31 cellular contexts compared by ENCODE assay signal in genomic region chr2:159402790-159403189, GRCh38.
"Had no signal": no experiment of that assay in that cellular context is flagged by ENCODE, and none has a peak within 500 bp of the region (broad histone marks: within the 10 kb centered on the region; RNA-seq: fewer than 3 reads in every experiment).

No MANE protein-coding gene starts in this region.

- H3K4me1 ChIP-seq: parathyroid adenoma, psoas muscle, spleen, suprapubic skin, testis, tibial artery, upper lobe of right lung, uterus had no signal

- H3K4me3 ChIP-seq: neural progenitor cell, ovary, psoas muscle, skin epidermis, smooth muscle cell, spleen, suprapubic skin, testis, tibial artery, transverse colon, upper lobe of right lung, uterus had no signal

- H2AFZ ChIP-seq: neural progenitor cell, parathyroid adenoma had no signal

- DNase-seq: natural killer cell; occipital lobe; ovary; posterior cingulate gyrus; psoas muscle; right cardiac atrium; spleen; stimulated activated CD4-positive, alpha-beta T cell treated with anti-CD3 and anti-CD28 coated beads, Interleukin-12 subunit alpha, Interleukin-12 subunit beta, amount 100 ng/mL, for 4 hours; stimulated activated CD4-positive, alpha-beta T cell treated with anti-CD3 and anti-CD28 coated beads, Interleukin-1b, Interleukin-23, amount 100 ng/mL, for 48 hours; stimulated activated CD4-positive, alpha-beta T cell treated with anti-CD3 and anti-CD28 coated beads, Interleukin-4, amount 100 ng/mL, for 1 hour; stimulated activated CD4-positive, alpha-beta T cell treated with anti-CD3 and anti-CD28 coated beads, Interleukin-4, amount 100 ng/mL, for 4 hours; stimulated activated CD8-positive, alpha-beta memory T cell treated with anti-CD3 and anti-CD28 coated beads, Interleukin-4, amount 100 ng/mL, for 48 hours; stimulated activated naive CD4-positive, alpha-beta T cell; stimulated activated naive CD8-positive, alpha-beta T cell treated with anti-CD3 and anti-CD28 coated beads, Interleukin-15, amount 100 ng/mL, for 72 hours; stimulated activated naive CD8-positive, alpha-beta T cell treated with anti-CD3 and anti-CD28 coated beads, Interleukin-15, Interleukin-2, amounts not matched to agents 100 U/mL and 50 U/mL, for 24 hours; substantia nigra; testis; tibial artery; transverse colon; upper lobe of right lung; uterus had no signal

- H3K27me3 ChIP-seq: neural progenitor cell, ovary, spleen, suprapubic skin, testis, tibial artery, transverse colon, upper lobe of right lung, uterus had no signal

- H3K4me2 ChIP-seq: neural progenitor cell, smooth muscle cell had no signal

- H3K36me3 ChIP-seq: ovary, uterus had no signal

- H3K9me3 ChIP-seq: ovary, psoas muscle, spleen, suprapubic skin, testis, tibial artery, transverse colon, upper lobe of right lung, uterus had no signal

- H3K27ac Mint-ChIP-seq: natural killer cell; nephron; neural progenitor cell; progenitor cell of endocrine pancreas; stimulated activated memory B cell treated with anti-CD40 and anti-IgM and Interleukin-4, amounts not matched to agents 10 μg/mL and 1 μg/mL and 100 μg/mL, for 72 hours; type B pancreatic cell had no signal

- H3K9me3 Mint-ChIP-seq: natural killer cell; nephron; neural progenitor cell; stimulated activated memory B cell treated with anti-CD40 and anti-IgM and Interleukin-4, amounts not matched to agents 10 μg/mL and 1 μg/mL and 100 μg/mL, for 72 hours; stimulated activated naive CD8-positive, alpha-beta T cell treated with anti-CD3 and anti-CD28 coated beads, Interleukin-15, amount 100 ng/mL, for 72 hours; type B pancreatic cell had no signal

- H3K27ac ChIP-seq: neural progenitor cell, ovary, parathyroid adenoma, psoas muscle, skin epidermis, spleen, suprapubic skin, testis, tibial artery, transverse colon, upper lobe of right lung, uterus had no signal

- H3K4me1 Mint-ChIP-seq: natural killer cell; neural progenitor cell; stimulated activated memory B cell treated with anti-CD40 and anti-IgM and Interleukin-4, amounts not matched to agents 10 μg/mL and 1 μg/mL and 100 μg/mL, for 72 hours; stimulated activated naive CD8-positive, alpha-beta T cell treated with anti-CD3 and anti-CD28 coated beads, Interleukin-15, amount 100 ng/mL, for 72 hours had no signal

- ATAC-seq: natural killer cell; psoas muscle; right cardiac atrium; sciatic nerve; stimulated activated memory B cell treated with anti-CD40 and anti-IgM and Interleukin-4, amounts not matched to agents 10 μg/mL and 1 μg/mL and 100 μg/mL, for 72 hours; stimulated activated naive CD8-positive, alpha-beta T cell treated with anti-CD3 and anti-CD28 coated beads, Interleukin-15, amount 100 ng/mL, for 72 hours; stimulated activated naive CD8-positive, alpha-beta T cell treated with anti-CD3 and anti-CD28 coated beads, Interleukin-15, Interleukin-2, amounts not matched to agents 100 U/mL and 50 U/mL, for 24 hours; upper lobe of right lung had no signal

- H3K36me3 Mint-ChIP-seq: natural killer cell had no signal

- H3K9ac ChIP-seq: neural progenitor cell, parathyroid adenoma had no signal

- H3K4me3 Mint-ChIP-seq: natural killer cell; nephron; neural progenitor cell; stimulated activated memory B cell treated with anti-CD40 and anti-IgM and Interleukin-4, amounts not matched to agents 10 μg/mL and 1 μg/mL and 100 μg/mL, for 72 hours; stimulated activated naive CD8-positive, alpha-beta T cell treated with anti-CD3 and anti-CD28 coated beads, Interleukin-15, amount 100 ng/mL, for 72 hours; type B pancreatic cell had no signal

- H3K27me3 Mint-ChIP-seq: progenitor cell of endocrine pancreas; stimulated activated memory B cell treated with anti-CD40 and anti-IgM and Interleukin-4, amounts not matched to agents 10 μg/mL and 1 μg/mL and 100 μg/mL, for 72 hours; stimulated activated naive CD8-positive, alpha-beta T cell treated with anti-CD3 and anti-CD28 coated beads, Interleukin-15, amount 100 ng/mL, for 72 hours; type B pancreatic cell had no signal

- H3K79me2 ChIP-seq: parathyroid adenoma had no signal
